8 cellular contexts compared by ENCODE assay signal in genomic region chr4:25160714-25161598, GRCh38. TPM values are rescaled to one million over a fixed set of nuclear protein-coding genes. Genes with fewer than 3 reads are reported as not detected.
DNase-seq lines count a peak whose midpoint lies in the region; ATAC-seq and TF ChIP-seq lines count a peak whose summit lies in the region.

No MANE protein-coding gene starts in this region.

- no peaks in the 10 kb centered on the region for H4K20me1 ChIP-seq in fibroblast of lung (ENCODE audit: control insufficient read depth, extremely low read depth, insufficient read depth, low read length)

- CTCF ChIA-PET in CD8-positive, alpha-beta memory T cell (lab: Charles Lee) = interaction anchor here (3.9 to 4.7 kb wide), 2 partner anchors 73 to 152 kb away, joined by 22 to 29 read pairs; partner anchors contain the start of genes PI4K2B and ZCCHC4
- CTCF ChIA-PET in T-cell (lab: Charles Lee) = interaction anchor here (0.6 to 3.6 kb wide), 10 partner anchors 16 to 645 kb away, joined by 3 to 41 read pairs (median 4); partner anchors contain the start of genes PI4K2B (in 1 of the 2) and ZCCHC4 (in 1 of the 2)

- H3K9me3 Mint-ChIP-seq in CD8-positive, alpha-beta memory T cell = no peaks in the 10 kb centered on the region
- H3K9me3 Mint-ChIP-seq in T-cell = no peaks in the 10 kb centered on the region

- peak overlapping the region; percentile 76 for H2AFZ ChIP-seq in fibroblast of lung (ENCODE audit: low read length)

- H3K4me2 ChIP-seq in fibroblast of lung (ENCODE audit: extremely low read depth, insufficient read depth, low read length) = peak overlapping the region; percentile 88

- H3K4me3 Mint-ChIP-seq in CD8-positive, alpha-beta memory T cell = peak overlapping the region; percentile 90 to 97 (median 94)
- peak overlapping the region; percentile 88 to 93 (median 93) for H3K4me3 Mint-ChIP-seq in T-cell

- no peaks in the 10 kb centered on the region for H3K9me3 ChIP-seq in CD8-positive, alpha-beta memory T cell (ENCODE audit: low read length)
- H3K9me3 ChIP-seq in fibroblast of lung (ENCODE audit: control insufficient read depth, insufficient read depth, low read depth, low read length) = no peaks in the 10 kb centered on the region
- no peaks in the 10 kb centered on the region for H3K9me3 ChIP-seq in neutrophil

- peaks cover 2% of the 10 kb centered on the region for H3K79me2 ChIP-seq in fibroblast of lung (ENCODE audit: control insufficient read depth, insufficient read depth, low read length)

- peak overlapping the region; percentile 97 for H3K27ac ChIP-seq in CD8-positive, alpha-beta memory T cell (ENCODE audit: low read depth, low read length)
- H3K27ac ChIP-seq in fibroblast of lung (ENCODE audit: insufficient read depth, low read length) = peak overlapping the region; percentile 91
- peak overlapping the region; percentile 95 for H3K27ac ChIP-seq in neutrophil

- no peaks in the 10 kb centered on the region for H3K36me3 ChIP-seq in CD8-positive, alpha-beta memory T cell (ENCODE audit: insufficient read depth, low read length)
- no peaks in the 10 kb centered on the region for H3K36me3 ChIP-seq in fibroblast of lung (ENCODE audit: control insufficient read depth, insufficient read depth, low read length)
- peaks cover 1% of the 10 kb centered on the region for H3K36me3 ChIP-seq in neutrophil

- peaks cover 28% of the 10 kb centered on the region for H3K4me1 ChIP-seq in CD8-positive, alpha-beta memory T cell (ENCODE audit: insufficient read depth, low read length)
- peaks cover 2% of the 10 kb centered on the region for H3K4me1 ChIP-seq in fibroblast of lung (ENCODE audit: control insufficient read depth, extremely low read depth, insufficient read depth, low read length)
- peaks cover 51 to 62% of the 10 kb centered on the region in 2 experiments for H3K4me1 ChIP-seq in neutrophil (ENCODE audit: control insufficient read depth in 1 of 2, insufficient read depth in 1 of 2, low read depth in 1 of 2, low read length in 1 of 2)

- peaks cover 50 to 69% (median 67%) of the 10 kb centered on the region in 3 donors for H3K4me1 Mint-ChIP-seq in CD8-positive, alpha-beta memory T cell
- H3K4me1 Mint-ChIP-seq in T-cell = peaks cover 49 to 67% (median 60%) of the 10 kb centered on the region in 3 donors

- peaks cover under 1 to 54% (median 10%) of the 10 kb centered on the region in 3 donors for H3K36me3 Mint-ChIP-seq in CD8-positive, alpha-beta memory T cell
- H3K36me3 Mint-ChIP-seq in T-cell = peaks cover 28% of the 10 kb centered on the region

- no peak for TF ChIP-seq CTCF in fibroblast of lung (conservative IDR thresholded peaks at IDR 0.05 in 1 of 2, IDR thresholded peaks at IDR 0.05 in 1 of 2; ENCODE audit: low read depth in 1 of 2, low read length in 2 of 2)
- TF ChIP-seq CTCF in neutrophil (IDR thresholded peaks at IDR 0.05) = no peak

- H3K27me3 Mint-ChIP-seq in CD8-positive, alpha-beta memory T cell = peaks cover 0 to 5% of the 10 kb centered on the region in 2 donors
- no peaks in the 10 kb centered on the region for H3K27me3 Mint-ChIP-seq in T-cell

- H3K9ac ChIP-seq in fibroblast of lung (ENCODE audit: insufficient read depth, low read length) = peak overlapping the region; percentile 20

- ATAC-seq in GM19023 (IDR thresholded peaks at IDR 0.05; ENCODE audit: unreplicated experiment) (peak; percentile 40), HG03520 (IDR thresholded peaks at IDR 0.05; ENCODE audit: unreplicated experiment) (peak; percentile 33), T-cell (replicated peaks in 1 of 4) (peak in 3 of 4 experiments; percentile 21 to 47 (median 32))

- H3K27ac Mint-ChIP-seq in CD8-positive, alpha-beta memory T cell = peak overlapping the region; percentile 87 to 99 (median 97)
- peak overlapping the region; percentile 97 to 98 for H3K27ac Mint-ChIP-seq in T-cell

- POLR2A ChIA-PET in CD8-positive, alpha-beta memory T cell (lab: Charles Lee) = interaction anchor here (1.2 to 3.0 kb wide), 6 partner anchors 18 to 576 kb away, joined by 3 to 35 read pairs (median 6); partner anchors contain the start of genes ANAPC4, DHX15, PI4K2B and ZCCHC4
- POLR2A ChIA-PET in T-cell (lab: Charles Lee) = interaction anchor here in 1 of 2 donors (0.6 to 1.7 kb wide), 7 partner anchors 17 to 685 kb away, joined by 3 to 6 read pairs (median 4); partner anchors contain the start of genes PI4K2B and ZCCHC4

- DNase-seq in CD8-positive, alpha-beta memory T cell = peak in 1 of 5 donors; percentile 55
- peak in 1 of 34 experiments; percentile 5 for DNase-seq in T-cell
- peak; percentile 40 to 68 for DNase-seq in fibroblast of lung (ENCODE audit: low read depth in 2 of 2)
- no peak for DNase-seq in NOMO-1 (lab: John Stamatoyannopoulos, UW; ENCODE audit: unreplicated experiment in 2 of 2)
- DNase-seq in kidney glomerular epithelial cell (lab: John Stamatoyannopoulos, UW) = no peak

- peak overlapping the region; percentile 96 for H3K4me3 ChIP-seq in CD8-positive, alpha-beta memory T cell (ENCODE audit: low read length)
- H3K4me3 ChIP-seq in fibroblast of lung (replicated peaks in 1 of 4; ENCODE audit: control extremely low read depth in 1 of 4, insufficient read depth in 1 of 4, low read depth in 3 of 4, low read length in 4 of 4) (peak overlapping the region; percentile 86 to 92 (median 88)), neutrophil (ENCODE audit: low read depth in 1 of 2, low read length in 1 of 2) (peak overlapping the region; percentile 81 to 89)

- H3K27me3 ChIP-seq in CD8-positive, alpha-beta memory T cell (ENCODE audit: insufficient read depth, low read length, poor library complexity, severe bottlenecking) = no peaks in the 10 kb centered on the region
- H3K27me3 ChIP-seq in fibroblast of lung (ENCODE audit: control insufficient read depth, insufficient read depth, low read length) (no peaks in the 10 kb centered on the region), neutrophil (no peaks in the 10 kb centered on the region)

RNA-seq across cellular contexts. Expression of gene SEPSECS, which starts 0.7 kb away (rescaled TPM):
- 10 to 100 TPM in 1 of 2 experiments, 1 to 10 TPM in 1; 8.6 to 10.0 TPM for total RNA-seq in CD8-positive, alpha-beta memory T cell
- 3.1 TPM for polyA plus RNA-seq in CD8-positive, alpha-beta memory T cell
- total RNA-seq in T-cell (10 to 100 TPM; 12.4 to 16.2 (median 15.0) TPM), fibroblast of lung (9.2 and 12.4 TPM in 2 replicates)
- 3.6 and 5.9 TPM in 2 replicates for polyA plus RNA-seq in fibroblast of lung
- polyA plus RNA-seq in fibroblast of lung (2012) = 2.3 and 3.1 TPM in 2 replicates
- polyA minus RNA-seq in fibroblast of lung (ENCODE audit: low replicate concordance) = 0.67 and 1.3 TPM in 2 replicates

Comparison
In these comparisons a context has a peak if more than half of its experiments do, and no peak if none do; other contexts are left out.
1. DNase-seq: peak in fibroblast of lung (2 of 2); none in NOMO-1 (0 of 2) and kidney glomerular epithelial cell (single experiment).
2. Peak in every context shown above with its lines, with median percentiles within 50 percentile points of each other: H3K27ac ChIP-seq, H3K4me3 ChIP-seq and ATAC-seq.